ENCODE assay signal across 8 cellular contexts in the genomic region with DNA sequence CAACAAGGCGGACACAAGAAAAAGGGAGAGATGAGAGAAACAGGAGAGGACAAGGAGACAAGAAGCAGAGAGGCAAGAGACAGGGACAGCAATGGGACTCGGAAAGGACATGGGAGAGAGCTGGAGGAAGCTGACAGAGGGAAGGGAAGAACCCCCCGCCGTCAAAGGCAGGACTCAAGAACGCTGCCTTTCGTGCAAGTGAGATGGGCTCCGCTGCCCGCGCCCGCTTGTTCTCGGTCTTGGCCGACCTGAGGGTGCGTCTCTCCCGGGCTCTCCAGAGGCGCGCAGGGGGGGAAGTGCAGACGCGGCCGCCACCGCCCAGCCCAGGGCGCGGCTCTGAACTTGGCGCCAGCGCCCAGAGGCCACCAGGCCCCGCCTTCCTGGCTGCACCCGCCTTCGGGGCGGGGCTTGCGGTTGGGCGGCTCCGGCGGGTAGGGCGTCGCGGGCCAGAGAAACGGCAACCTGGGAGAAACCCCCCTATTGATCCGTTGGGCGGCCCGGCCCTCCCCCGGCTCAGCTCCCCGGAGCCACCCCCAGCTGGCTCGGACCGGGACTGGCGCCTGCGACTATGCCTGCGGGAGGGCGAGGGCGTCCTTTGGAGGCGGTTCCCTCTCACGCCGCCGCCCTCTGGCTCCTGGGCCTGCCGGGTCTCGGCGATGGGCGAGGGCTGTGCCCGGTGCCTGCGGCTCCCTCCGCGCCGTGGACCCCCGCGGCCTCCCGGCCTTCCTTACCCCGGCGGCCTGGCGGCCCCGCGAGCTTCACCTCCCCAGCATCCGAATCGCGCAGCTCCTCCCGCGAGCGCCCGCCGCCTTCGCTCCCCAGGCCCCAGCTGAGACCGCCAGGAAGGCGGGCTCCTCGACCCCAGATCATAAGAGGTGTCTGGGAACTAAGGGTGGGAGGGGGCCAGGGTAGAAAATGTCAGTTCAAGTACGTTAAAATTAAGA. TPM values are rescaled to one million over a fixed set of nuclear protein-coding genes. Genes with fewer than 3 reads are reported as not detected.
DNase-seq lines count a peak whose midpoint lies in the region; ATAC-seq and TF ChIP-seq lines count a peak whose summit lies in the region.

No MANE protein-coding gene starts in this region.

- ATAC-seq in HG03378 (IDR thresholded peaks at IDR 0.05; ENCODE audit: unreplicated experiment), result peak; percentile 69

- peak; percentile 39 for TF ChIP-seq POLR2A in GM19099 (IDR thresholded peaks at IDR 0.05; ENCODE audit: extremely low read depth, insufficient read length, low read depth)

- 1% methylated on average over 67 to 75 of the region's 82 CpGs for WGBS in mesodermal cell (ENCODE audit: insufficient coverage in 2 of 2), 2 experiments

- H3K9me3 ChIP-seq in endocrine pancreas (ENCODE audit: control insufficient read depth, low read length) (no peaks in the 10 kb centered on the region), mesodermal cell (ENCODE audit: control insufficient read depth, low read length) (no peaks in the 10 kb centered on the region)

- H3K4me3 ChIP-seq in endocrine pancreas (ENCODE audit: control insufficient read depth, insufficient read depth, low read length), result peak overlapping the region; percentile 40
- H3K4me3 ChIP-seq in mesodermal cell (ENCODE audit: extremely low read depth, insufficient read depth, low read length, poor library complexity, severe bottlenecking), result peak overlapping the region; percentile 56

- H3K9ac ChIP-seq in endocrine pancreas (ENCODE audit: control insufficient read depth, insufficient read depth, low read length), result peak overlapping the region; percentile 15

- no peak overlapping the region for H3K27ac ChIP-seq in mesodermal cell (ENCODE audit: low read depth, low read length, severe bottlenecking)

- DNase-seq in Ammon's horn (ENCODE audit: low spot score), result peak; percentile 90
- peak; percentile 91 for DNase-seq in NCI-H82 (lab: John Stamatoyannopoulos, UW)
- peak; percentile 35 to 47 for DNase-seq in activated CD8-positive, alpha-beta memory T cell treated with anti-CD3 and anti-CD28 coated beads for 4 hours (ENCODE audit: low read depth in 2 of 2)
- peak; percentile 27 to 52 for DNase-seq in stimulated activated CD8-positive, alpha-beta memory T cell treated with anti-CD3 and anti-CD28 coated beads, Interleukin-15, amount 100 ng/mL, for 4 hours (ENCODE audit: low read depth in 2 of 2)

- no peaks in the 10 kb centered on the region for H3K27me3 ChIP-seq in endocrine pancreas (ENCODE audit: control insufficient read depth, insufficient read depth, low read length)

- H3K36me3 ChIP-seq in endocrine pancreas (ENCODE audit: control insufficient read depth, insufficient read depth, low read length), result no peaks in the 10 kb centered on the region
- no peaks in the 10 kb centered on the region for H3K36me3 ChIP-seq in mesodermal cell (ENCODE audit: control insufficient read depth, insufficient read depth, low read length)

- H3K4me1 ChIP-seq in endocrine pancreas (ENCODE audit: control insufficient read depth, insufficient read depth, low read length), result no peaks in the 10 kb centered on the region
- H3K4me1 ChIP-seq in mesodermal cell (ENCODE audit: control insufficient read depth, insufficient read depth, low read length, poor library complexity, severe bottlenecking), result peaks cover 5% of the 10 kb centered on the region

RNA-seq across cellular contexts. Expression of gene ANTXRL, which starts 2.2 kb away (rescaled TPM):
- not detected for polyA plus RNA-seq in mesodermal cell (2013, experiment 1 of 2)
- polyA plus RNA-seq in mesodermal cell (2013, experiment 2 of 2), result not detected

Comparison
In these comparisons a context has a peak if more than half of its experiments do, and no peak if none do; other contexts are left out.
1. DNase-seq: peak in every context shown above with its lines; median percentile 91 in NCI-H82; 90 in Ammon's horn; 41 in activated CD8-positive, alpha-beta memory T cell treated with anti-CD3 and anti-CD28 coated beads for 4 hours; 40 in stimulated activated CD8-positive, alpha-beta memory T cell treated with anti-CD3 and anti-CD28 coated beads, Interleukin-15, amount 100 ng/mL, for 4 hours.